23 cellular contexts compared by ENCODE assay signal in the genomic region with DNA sequence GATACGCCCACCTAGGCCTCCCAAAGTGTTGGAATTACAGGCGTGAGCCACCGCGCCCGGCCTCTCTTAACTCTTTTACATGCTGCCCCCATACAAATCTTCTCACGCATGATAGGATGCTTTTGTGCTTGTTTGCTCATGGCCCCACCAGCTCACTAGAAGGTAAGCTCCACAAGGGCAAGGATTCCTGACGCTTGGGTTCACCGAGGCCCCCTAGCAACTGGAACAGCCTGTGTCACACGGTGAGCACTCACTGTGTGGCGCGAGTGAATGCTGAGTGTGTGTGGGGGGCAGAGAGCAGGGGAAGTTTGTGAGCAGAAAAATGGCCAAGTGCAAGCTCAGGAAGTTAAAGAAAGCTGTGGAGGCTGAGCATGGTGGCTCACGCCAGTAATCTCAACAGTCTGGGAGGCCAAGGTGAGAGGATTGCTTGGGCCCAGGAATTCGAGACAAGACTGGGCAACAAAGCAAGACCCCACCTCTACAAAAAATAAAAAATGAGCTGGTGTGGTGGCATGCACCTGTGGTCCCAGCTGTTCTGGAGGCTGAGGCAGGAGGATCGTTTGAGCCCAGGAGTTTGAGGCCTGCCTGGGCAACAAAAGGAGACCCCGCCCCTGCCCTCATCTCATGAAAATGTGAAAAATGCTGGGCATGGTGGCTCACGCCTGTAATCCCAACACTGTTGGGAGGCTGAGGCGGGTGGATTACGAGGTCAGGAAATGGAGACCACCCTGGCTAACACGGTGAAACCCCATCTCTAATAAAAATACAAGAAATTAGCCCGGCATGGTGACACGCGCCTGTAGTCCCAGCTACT. TPM values are rescaled to one million over a fixed set of nuclear protein-coding genes. Genes with fewer than 3 reads are reported as not detected.
DNase-seq lines count a peak whose midpoint lies in the region; ATAC-seq, FAIRE-seq and TF ChIP-seq lines count a peak whose summit lies in the region.
"Had no signal": no experiment of that assay in that cellular context is flagged by ENCODE, and none has a peak within 500 bp of the region (broad histone marks: within the 10 kb centered on the region; RNA-seq: fewer than 3 reads in every experiment).

No MANE protein-coding gene starts in this region.

- no peak for TF ChIP-seq RAD21 in GM12878 (IDR thresholded peaks at IDR 0.05; ENCODE audit: insufficient read depth, low read depth, low read length)

- RAD21 ChIA-PET in GM12878 (lab: Charles Lee; ENCODE audit: unreplicated experiment): interaction anchor here (1.1 kb wide), 1 partner anchor 18 kb away, joined by 3 read pairs; a partner anchor contains a TSS

- H2AFZ ChIP-seq in GM12878 (ENCODE audit: control insufficient read depth, low read depth, low read length): no peak overlapping the region
- H2AFZ ChIP-seq in neural progenitor cell (replicated peaks): no peak overlapping the region

- H3K4me2 ChIP-seq in GM12878 (ENCODE audit: control insufficient read depth, insufficient read depth): no peak overlapping the region
- no peak overlapping the region for H3K4me2 ChIP-seq in neural progenitor cell

- TF ChIP-seq EP300 in GM12878 (IDR thresholded peaks at IDR 0.05; ENCODE audit: borderline replicate concordance in 1 of 2, control insufficient read depth in 1 of 2, low read depth in 2 of 2, low read length in 2 of 2): no peak

- H3K4me3 Mint-ChIP-seq in T-helper 1 cell treated with Interleukin-12 subunit alpha and Interleukin-12 subunit beta and Interleukin-4 antibody, amounts not matched to agents 30 μg/mL and 1 μg/mL, for 36 hours: peak overlapping the region; percentile 4
- peak overlapping the region; percentile 68 for H3K4me3 Mint-ChIP-seq in neural progenitor cell

- intact Hi-C loops in GM12878 (cut with micrococcal nuclease; ENCODE audit: unreplicated experiment): no loop called here

- H3K4me3 ChIP-seq in GM12878 (no peak overlapping the region), neural progenitor cell (no peak overlapping the region)
- H3K4me3 ChIP-seq: cardiac muscle cell, prostate gland had no signal

- TF ChIP-seq CTCF in GM12878 (IDR thresholded peaks at IDR 0.05 in 2 of 3, conservative IDR thresholded peaks at IDR 0.05 in 1 of 3; ENCODE audit: control insufficient read depth in 2 of 3, extremely low read depth in 1 of 3, insufficient read depth in 1 of 3, low read depth in 3 of 3, low read length in 3 of 3): no peak
- no peak for TF ChIP-seq CTCF in neural progenitor cell (IDR thresholded peaks at IDR 0.05)

- H3K27me3 ChIP-seq in GM12878 (replicated peaks in 1 of 2; ENCODE audit: control insufficient read depth in 2 of 2, insufficient read depth in 2 of 2, low read length in 1 of 2) (no peaks in the 10 kb centered on the region), neural progenitor cell (no peaks in the 10 kb centered on the region)
- H3K27me3 ChIP-seq: cardiac muscle cell, transverse colon had no signal

- peaks cover 7% of the 10 kb centered on the region for H3K4me1 ChIP-seq in GM12878 (ENCODE audit: control insufficient read depth, insufficient read depth, low read length)
- H3K4me1 ChIP-seq in neural progenitor cell: peaks cover 5% of the 10 kb centered on the region

- H3K9me3 Mint-ChIP-seq in T-helper 1 cell treated with Interleukin-12 subunit alpha and Interleukin-12 subunit beta and Interleukin-4 antibody, amounts not matched to agents 30 μg/mL and 1 μg/mL, for 36 hours: no peaks in the 10 kb centered on the region
- no peaks in the 10 kb centered on the region for H3K9me3 Mint-ChIP-seq in neural progenitor cell
- H3K9me3 Mint-ChIP-seq: activated T-cell treated with anti-CD3 and anti-CD28 coated beads, Interleukin-2, amount 50 U/mL, for 24 hours had no signal

- POLR2A ChIA-PET in GM12878 (lab: Charles Lee): interaction anchor here (0.6 to 6.2 kb wide), 5 partner anchors 11 to 75 kb away, joined by 3 to 92 read pairs (median 9); a partner anchor contains a TSS

- ATAC-seq in GM12878: no peak
- no peak for ATAC-seq in GM21786 (IDR thresholded peaks at IDR 0.05; ENCODE audit: unreplicated experiment)
- ATAC-seq: activated CD4-positive, alpha-beta T cell treated with anti-CD3 and anti-CD28 coated beads for 36 hours had no signal

- SMC1A ChIA-PET in GM12878 (lab: Charles Lee; ENCODE audit: uncharacterized antibody, unreplicated experiment): interaction anchor here (1.5 kb wide), 1 partner anchor 10 kb away, joined by 6 read pairs; no protein-coding TSS in a partner anchor

- in situ Hi-C loops in GM12878 (cut with MboI): no loop called here

- no peaks in the 10 kb centered on the region for H3K27me3 Mint-ChIP-seq in T-helper 1 cell treated with Interleukin-12 subunit alpha and Interleukin-12 subunit beta and Interleukin-4 antibody, amounts not matched to agents 30 μg/mL and 1 μg/mL, for 36 hours (ENCODE audit: low read depth)
- H3K27me3 Mint-ChIP-seq in neural progenitor cell (ENCODE audit: insufficient read depth, low read depth): peaks cover 11% of the 10 kb centered on the region
- H3K27me3 Mint-ChIP-seq: activated CD4-positive, alpha-beta T cell treated with anti-CD3 and anti-CD28 coated beads for 36 hours; activated T-cell treated with anti-CD3 and anti-CD28 coated beads, Interleukin-2, amount 50 U/mL, for 24 hours had no signal

- no peak overlapping the region for H3K27ac ChIP-seq in GM12878 (ENCODE audit: control insufficient read depth, insufficient read depth)
- H3K27ac ChIP-seq in neural progenitor cell: no peak overlapping the region
- H3K27ac ChIP-seq: 22Rv1, cardiac muscle cell, prostate gland had no signal

- H3K9me3 ChIP-seq in GM12878 (replicated peaks; ENCODE audit: control insufficient read depth, insufficient read depth, low read length) (no peaks in the 10 kb centered on the region), neural progenitor cell (ENCODE audit: low read depth) (no peaks in the 10 kb centered on the region)
- H3K9me3 ChIP-seq: prostate gland, transverse colon had no signal

- H3K9ac ChIP-seq in GM12878 (ENCODE audit: control insufficient read depth, insufficient read depth, low read length) (no peak overlapping the region), neural progenitor cell (no peak overlapping the region)

- no peak for TF ChIP-seq POLR2A in GM12878 (IDR thresholded peaks at IDR 0.05; ENCODE audit: low read depth, low read length)

- TSS peak; percentile 21 for BruUV-seq in GM12878 (replicated peaks; lab: Mats Ljungman, UMichigan)

- CTCF ChIA-PET in GM12878 (lab: Yijun Ruan, JAX): interaction anchor here (0.6 to 5.5 kb wide), 4 partner anchors 8 to 49 kb away, joined by 3 to 46 read pairs (median 22); a partner anchor contains a TSS

- H3K79me2 ChIP-seq in GM12878 (ENCODE audit: control insufficient read depth, insufficient read depth, low read length): peaks cover 15% of the 10 kb centered on the region
- peaks cover 3% of the 10 kb centered on the region for H3K79me2 ChIP-seq in neural progenitor cell (ENCODE audit: low read depth)

- H4K20me1 ChIP-seq in GM12878 (ENCODE audit: control insufficient read depth, insufficient read depth) (no peaks in the 10 kb centered on the region; the same call in 1 of the 2 replicates), neural progenitor cell (ENCODE audit: low read depth) (no peaks in the 10 kb centered on the region)

- 99% methylated on average over 22 of the region's 22 CpGs for WGBS in GM12878 (ENCODE audit: insufficient coverage, insufficient replicate concordance, low lambda C conversion rate, missing lambda C conversion rate)

- FAIRE-seq in GM12878 (lab: Jason Lieb, UNC): no peak

- H3K27ac Mint-ChIP-seq in T-helper 1 cell treated with Interleukin-12 subunit alpha and Interleukin-12 subunit beta and Interleukin-4 antibody, amounts not matched to agents 30 μg/mL and 1 μg/mL, for 36 hours: no peak overlapping the region
- no peak overlapping the region for H3K27ac Mint-ChIP-seq in neural progenitor cell
- H3K27ac Mint-ChIP-seq: activated CD4-positive, alpha-beta T cell treated with anti-CD3 and anti-CD28 coated beads for 36 hours; activated T-cell treated with anti-CD3 and anti-CD28 coated beads, Interleukin-2, amount 50 U/mL, for 24 hours had no signal

- H3F3A ChIP-seq in neural progenitor cell (ENCODE audit: low read depth): peaks cover 4% of the 10 kb centered on the region

- H3K36me3 Mint-ChIP-seq in T-helper 1 cell treated with Interleukin-12 subunit alpha and Interleukin-12 subunit beta and Interleukin-4 antibody, amounts not matched to agents 30 μg/mL and 1 μg/mL, for 36 hours (ENCODE audit: low read depth): peaks cover 9% of the 10 kb centered on the region
- peaks cover 12% of the 10 kb centered on the region for H3K36me3 Mint-ChIP-seq in neural progenitor cell

- H3K36me3 ChIP-seq in GM12878 (ENCODE audit: control insufficient read depth in 2 of 2, insufficient read depth in 2 of 2, low read length in 1 of 2) (no peaks in the 10 kb centered on the region), neural progenitor cell (no peaks in the 10 kb centered on the region)
- H3K36me3 ChIP-seq: prostate gland had no signal

- peaks cover 14% of the 10 kb centered on the region for H3K4me1 Mint-ChIP-seq in T-helper 1 cell treated with Interleukin-12 subunit alpha and Interleukin-12 subunit beta and Interleukin-4 antibody, amounts not matched to agents 30 μg/mL and 1 μg/mL, for 36 hours (ENCODE audit: low read depth)
- peaks cover 16% of the 10 kb centered on the region for H3K4me1 Mint-ChIP-seq in neural progenitor cell

- DNase-seq in T-helper 1 cell (no peak), GM12878 (ENCODE audit: low read depth, low spot score) (no peak), neural progenitor cell (ENCODE audit: low spot score) (no peak), DMS79 (lab: John Stamatoyannopoulos, UW) (no peak)
- DNase-seq: activated CD4-positive, alpha-beta T cell treated with anti-CD3 and anti-CD28 coated beads for 36 hours; activated naive CD4-positive, alpha-beta T cell; activated T-cell treated with anti-CD3 and anti-CD28 coated beads, Interleukin-2, amount 50 U/mL, for 24 hours; amniotic stem cell; dermis blood vessel endothelial cell; islet precursor cell; NCI-H1092 treated with DMSO at 0.1 percent for 48 hours; NCI-H187 treated with DMSO at 0.1 percent for 48 hours; T-helper 2 cell; transverse colon had no signal

RNA-seq across cellular contexts. Expression of a gene that starts 2.3 kb away (rescaled TPM):
- total RNA-seq in GM12878 (2013; cell fraction: nucleolus; rRNA removed): 14.0 and 18.4 TPM in 2 replicates
- total RNA-seq in GM12878 (2014; rRNA removed) (67.2 and 68.2 TPM in 2 replicates), GM12878 (2014; rRNA removed; fragmentation: Illumina TruSeq; extraction: Trizol) (11.7 and 14.3 TPM in 2 replicates), GM12878 (2021) (41.0 and 41.1 TPM in 2 replicates), neural progenitor cell (ENCODE audit: low replicate concordance) (19.0 and 49.6 TPM in 2 replicates)
- polyA plus RNA-seq in GM12878 (2011; ENCODE audit: low read depth): 14.3 TPM
- polyA plus RNA-seq in GM12878 (2011; rRNA removed) (16.1 and 38.1 TPM in 2 replicates), GM12878 (2014; fragmentation: Illumina TruSeq; extraction: Trizol) (1.1 and 6.7 TPM in 2 replicates), GM12878 (2014; fragmentation: Nextera tagmentation; extraction: Ambion mirVana) (1 to 10 TPM; 1.5 to 7.4 TPM), GM12878 (2014; rRNA removed) (61.8 and 85.7 TPM in 2 replicates), GM12878 (2016; fragmentation: Nextera tagmentation; extraction: Ambion mirVana) (10 to 100 TPM; 62.6 to 65.5 TPM)
- 55.1 and 86.9 TPM in 2 replicates for polyA plus RNA-seq in GM12878 (2011; cell fraction: cytosol; rRNA removed)
- 29.9 and 33.6 TPM in 2 replicates for polyA plus RNA-seq in GM12878 (2011; cell fraction: nucleus; rRNA removed)
- 28.7 and 31.3 TPM in 2 replicates for polyA plus RNA-seq in GM12878 (2012)
- polyA minus RNA-seq in GM12878 (2011; rRNA and poly(A)+ RNA removed): 5.2 and 13.9 TPM in 2 replicates
- 5.6 and 10.4 TPM in 2 replicates for polyA minus RNA-seq in GM12878 (2011; cell fraction: cytosol; rRNA and poly(A)+ RNA removed)
- 11.1 and 23.5 TPM in 2 replicates for polyA minus RNA-seq in GM12878 (2011; cell fraction: nucleus; rRNA and poly(A)+ RNA removed)

RNA-seq across cellular contexts. Expression of a gene that starts 3.5 kb away (rescaled TPM):
- total RNA-seq in GM12878 (2013; cell fraction: nucleolus; rRNA removed): 15.6 and 20.1 TPM in 2 replicates
- total RNA-seq in GM12878 (2014; rRNA removed) (13.7 and 14.5 TPM in 2 replicates), GM12878 (2014; rRNA removed; fragmentation: Illumina TruSeq; extraction: Trizol) (7.3 and 10.6 TPM in 2 replicates), GM12878 (2021) (26.3 and 29.2 TPM in 2 replicates), neural progenitor cell (ENCODE audit: low replicate concordance) (4.9 and 30.8 TPM in 2 replicates)
- 17.7 TPM for polyA plus RNA-seq in GM12878 (2011; ENCODE audit: low read depth)
- polyA plus RNA-seq in GM12878 (2011; rRNA removed) (4.6 and 13.8 TPM in 2 replicates), GM12878 (2014; fragmentation: Illumina TruSeq; extraction: Trizol) (2.9 and 11.0 TPM in 2 replicates), GM12878 (2014; fragmentation: Nextera tagmentation; extraction: Ambion mirVana) (under 1 TPM; 0.37 to 0.75 TPM), GM12878 (2014; rRNA removed) (19.0 and 26.9 TPM in 2 replicates), GM12878 (2016; fragmentation: Nextera tagmentation; extraction: Ambion mirVana) (10 to 100 TPM; 15.8 to 18.6 TPM)
- polyA plus RNA-seq in GM12878 (2011; cell fraction: cytosol; rRNA removed): 19.9 and 31.8 TPM in 2 replicates
- polyA plus RNA-seq in GM12878 (2011; cell fraction: nucleus; rRNA removed): 92.7 and 122 TPM in 2 replicates
- polyA plus RNA-seq in GM12878 (2012): 21.5 and 23.2 TPM in 2 replicates
- polyA minus RNA-seq in GM12878 (2011; rRNA and poly(A)+ RNA removed): 11.5 and 14.9 TPM in 2 replicates
- 12.2 and 13.6 TPM in 2 replicates for polyA minus RNA-seq in GM12878 (2011; cell fraction: cytosol; rRNA and poly(A)+ RNA removed)
- polyA minus RNA-seq in GM12878 (2011; cell fraction: nucleus; rRNA and poly(A)+ RNA removed): 21.0 and 34.0 TPM in 2 replicates

RNA-seq across cellular contexts. Expression of a gene that starts 8.9 kb away (rescaled TPM):
- 0.33 and 0.69 TPM in 2 replicates for total RNA-seq in GM12878 (2013; cell fraction: nucleolus; rRNA removed)
- total RNA-seq in GM12878 (2014; rRNA removed) (not detected in 2 replicates), GM12878 (2014; rRNA removed; fragmentation: Illumina TruSeq; extraction: Trizol) (not detected in 2 replicates), GM12878 (2021) (not detected in 2 replicates), neural progenitor cell (ENCODE audit: low replicate concordance) (0.19 TPM in 1 of 2 replicates, not detected in the other)
- polyA plus RNA-seq in GM12878 (2011; ENCODE audit: low read depth): not detected
- polyA plus RNA-seq in GM12878 (2011; rRNA removed) (0.04 TPM in 1 of 2 replicates, not detected in the other), GM12878 (2014; fragmentation: Illumina TruSeq; extraction: Trizol) (not detected in 2 replicates), GM12878 (2014; fragmentation: Nextera tagmentation; extraction: Ambion mirVana) (not detected), GM12878 (2014; rRNA removed) (0.20 TPM in 1 of 2 replicates, not detected in the other), GM12878 (2016; fragmentation: Nextera tagmentation; extraction: Ambion mirVana) (not detected)
- polyA plus RNA-seq in GM12878 (2011; cell fraction: cytosol; rRNA removed): 0.06 and 0.07 TPM in 2 replicates
- 0.16 and 0.57 TPM in 2 replicates for polyA plus RNA-seq in GM12878 (2011; cell fraction: nucleus; rRNA removed)
- not detected in 2 replicates for polyA plus RNA-seq in GM12878 (2012)
- polyA minus RNA-seq in GM12878 (2011; rRNA and poly(A)+ RNA removed): not detected in 2 replicates
- polyA minus RNA-seq in GM12878 (2011; cell fraction: cytosol; rRNA and poly(A)+ RNA removed): not detected in 2 replicates
- 0.77 TPM in 1 of 2 replicates, not detected in the other for polyA minus RNA-seq in GM12878 (2011; cell fraction: nucleus; rRNA and poly(A)+ RNA removed)
- total RNA-seq: activated CD4-positive, alpha-beta T cell treated with anti-CD3 and anti-CD28 coated beads for 36 hours; activated CD8-positive, alpha-beta memory T cell treated with anti-CD3 and anti-CD28 coated beads for 36 hours; cardiac muscle cell; liver; prostate gland; RPMI7951 had no signal
- polyA plus RNA-seq: cardiac muscle cell, liver had no signal

RNA-seq across cellular contexts. Expression of a gene that starts 18.0 kb away (rescaled TPM):
- total RNA-seq in GM12878 (2013; cell fraction: nucleolus; rRNA removed): 0.50 TPM in 1 of 2 replicates, not detected in the other
- total RNA-seq in GM12878 (2014; rRNA removed) (not detected in 2 replicates), GM12878 (2014; rRNA removed; fragmentation: Illumina TruSeq; extraction: Trizol) (not detected in 2 replicates), GM12878 (2021) (0.29 TPM in 1 of 2 replicates, not detected in the other), neural progenitor cell (ENCODE audit: low replicate concordance) (0.22 TPM in 1 of 2 replicates, not detected in the other)
- not detected for polyA plus RNA-seq in GM12878 (2011; ENCODE audit: low read depth)
- polyA plus RNA-seq in GM12878 (2011; rRNA removed) (0.12 and 0.24 TPM in 2 replicates), GM12878 (2014; fragmentation: Illumina TruSeq; extraction: Trizol) (0.31 TPM in 1 of 2 replicates, not detected in the other), GM12878 (2014; fragmentation: Nextera tagmentation; extraction: Ambion mirVana) (not detected), GM12878 (2014; rRNA removed) (not detected in 2 replicates), GM12878 (2016; fragmentation: Nextera tagmentation; extraction: Ambion mirVana) (not detected)
- polyA plus RNA-seq in GM12878 (2011; cell fraction: cytosol; rRNA removed): 0.12 TPM in 1 of 2 replicates, not detected in the other
- 0.22 and 0.38 TPM in 2 replicates for polyA plus RNA-seq in GM12878 (2011; cell fraction: nucleus; rRNA removed)
- 0.23 and 0.67 TPM in 2 replicates for polyA plus RNA-seq in GM12878 (2012)
- polyA minus RNA-seq in GM12878 (2011; rRNA and poly(A)+ RNA removed): not detected in 2 replicates
- polyA minus RNA-seq in GM12878 (2011; cell fraction: cytosol; rRNA and poly(A)+ RNA removed): not detected in 2 replicates
- not detected in 2 replicates for polyA minus RNA-seq in GM12878 (2011; cell fraction: nucleus; rRNA and poly(A)+ RNA removed)
- total RNA-seq: activated CD8-positive, alpha-beta memory T cell treated with anti-CD3 and anti-CD28 coated beads for 36 hours; cardiac muscle cell; dermis blood vessel endothelial cell had no signal
- polyA plus RNA-seq: liver, neural cell had no signal

RNA-seq across cellular contexts. Expression of a gene that starts 23.2 kb away (rescaled TPM):
- total RNA-seq in GM12878 (2013; cell fraction: nucleolus; rRNA removed): 18.8 and 21.2 TPM in 2 replicates
- total RNA-seq in GM12878 (2014; rRNA removed) (34.9 and 40.7 TPM in 2 replicates), GM12878 (2014; rRNA removed; fragmentation: Illumina TruSeq; extraction: Trizol) (12.3 and 12.7 TPM in 2 replicates), GM12878 (2021) (41.7 and 48.9 TPM in 2 replicates), neural progenitor cell (ENCODE audit: low replicate concordance) (5.5 and 22.0 TPM in 2 replicates)
- polyA plus RNA-seq in GM12878 (2011; ENCODE audit: low read depth): 3.8 TPM
- polyA plus RNA-seq in GM12878 (2011; rRNA removed) (6.4 and 10.9 TPM in 2 replicates), GM12878 (2014; fragmentation: Illumina TruSeq; extraction: Trizol) (1.5 and 7.0 TPM in 2 replicates), GM12878 (2014; fragmentation: Nextera tagmentation; extraction: Ambion mirVana) (under 1 TPM; 0.32 to 0.55 TPM), GM12878 (2014; rRNA removed) (32.7 and 45.0 TPM in 2 replicates), GM12878 (2016; fragmentation: Nextera tagmentation; extraction: Ambion mirVana) (10 to 100 TPM; 12.4 to 23.3 TPM)
- 16.8 and 24.8 TPM in 2 replicates for polyA plus RNA-seq in GM12878 (2011; cell fraction: cytosol; rRNA removed)
- polyA plus RNA-seq in GM12878 (2011; cell fraction: nucleus; rRNA removed): 24.4 and 36.6 TPM in 2 replicates
- polyA plus RNA-seq in GM12878 (2012): 10.7 and 14.9 TPM in 2 replicates
- 7.6 and 17.4 TPM in 2 replicates for polyA minus RNA-seq in GM12878 (2011; rRNA and poly(A)+ RNA removed)
- 8.6 and 10.6 TPM in 2 replicates for polyA minus RNA-seq in GM12878 (2011; cell fraction: cytosol; rRNA and poly(A)+ RNA removed)
- 7.3 and 17.8 TPM in 2 replicates for polyA minus RNA-seq in GM12878 (2011; cell fraction: nucleus; rRNA and poly(A)+ RNA removed)
